Comparison of ENCODE assay signal across 7 cellular contexts in the genomic region with DNA sequence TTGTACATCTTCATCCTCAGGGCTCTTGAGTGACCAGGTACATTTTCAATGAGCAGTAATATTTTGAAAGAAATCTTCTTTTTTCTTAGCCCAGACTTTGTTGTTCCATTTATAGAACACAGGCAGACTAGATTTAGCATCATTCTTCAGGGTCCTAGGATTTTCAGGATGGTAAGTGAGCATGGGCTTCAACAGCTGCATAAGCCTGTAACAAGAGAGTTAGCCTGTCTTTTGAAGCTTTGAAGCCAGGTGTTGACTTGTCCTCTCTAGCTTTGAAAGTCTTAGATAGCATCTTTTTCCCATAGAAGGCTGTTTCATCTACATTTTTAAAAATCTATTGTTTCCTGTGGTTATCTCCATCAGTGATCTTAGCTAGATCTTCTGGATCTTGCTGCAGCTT. TPM values are rescaled to one million over a fixed set of nuclear protein-coding genes. Genes with fewer than 3 reads are reported as not detected.
"Had no signal": no experiment of that assay in that cellular context is flagged by ENCODE, and none has a peak within 500 bp of the region (broad histone marks: within the 10 kb centered on the region; RNA-seq: fewer than 3 reads in every experiment).

No MANE protein-coding gene starts in this region.

- H2AFZ ChIP-seq: GM23248 had no signal

- H3K4me3 ChIP-seq: GM23248 had no signal

- H3K4me3 Mint-ChIP-seq: H9 had no signal

- H3K27ac Mint-ChIP-seq: H9 had no signal

- H3K27ac ChIP-seq: GM23248 had no signal

- DNase-seq: GM23248, H9, HCEC 1CT, IMR-90, KBM-7 had no signal

- H3K4me1 Mint-ChIP-seq: H9 had no signal

- H3K9ac ChIP-seq: GM23248 had no signal

- H3K9me3 Mint-ChIP-seq: H9 had no signal

RNA-seq across cellular contexts. Expression of gene IQUB, which starts 27.7 kb away (rescaled TPM):
- total RNA-seq: GM23248 had no signal

RNA-seq across cellular contexts. Expression of gene ASB15, which starts 39.5 kb away (rescaled TPM):
- total RNA-seq: GM23248, H1, H9, HT-29, IMR-90 had no signal
- polyA plus RNA-seq: GM23248, H1, IMR-90 had no signal
